ENCODE assay signal across 1 cellular context in the genomic region with DNA sequence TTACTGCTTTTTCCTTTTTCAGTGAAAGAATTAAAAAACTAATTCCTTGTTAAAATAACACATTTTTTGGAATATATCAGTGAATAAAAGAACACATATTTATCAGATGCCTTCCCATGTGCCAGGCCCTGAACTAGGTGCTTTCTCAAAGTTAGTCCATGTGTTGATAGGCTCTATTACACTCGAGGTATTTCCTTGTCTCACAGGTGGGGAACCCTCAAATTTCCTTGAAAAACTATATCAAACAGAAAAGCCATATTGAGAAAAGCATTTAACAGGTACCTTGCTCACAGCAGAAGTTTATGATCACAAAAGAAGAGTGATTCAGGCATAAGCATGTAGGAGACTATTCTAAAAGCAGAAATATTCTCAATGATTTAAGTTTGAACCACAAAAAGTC.
TF ChIP-seq lines count a peak whose summit lies in the region.

No MANE protein-coding gene starts in this region.

TF ChIP-seq in K562, 482 proteins besides CTCF, POLR2A, EP300 and RAD21 (continued from another document):
- TF ChIP-seq, protein P1, sequence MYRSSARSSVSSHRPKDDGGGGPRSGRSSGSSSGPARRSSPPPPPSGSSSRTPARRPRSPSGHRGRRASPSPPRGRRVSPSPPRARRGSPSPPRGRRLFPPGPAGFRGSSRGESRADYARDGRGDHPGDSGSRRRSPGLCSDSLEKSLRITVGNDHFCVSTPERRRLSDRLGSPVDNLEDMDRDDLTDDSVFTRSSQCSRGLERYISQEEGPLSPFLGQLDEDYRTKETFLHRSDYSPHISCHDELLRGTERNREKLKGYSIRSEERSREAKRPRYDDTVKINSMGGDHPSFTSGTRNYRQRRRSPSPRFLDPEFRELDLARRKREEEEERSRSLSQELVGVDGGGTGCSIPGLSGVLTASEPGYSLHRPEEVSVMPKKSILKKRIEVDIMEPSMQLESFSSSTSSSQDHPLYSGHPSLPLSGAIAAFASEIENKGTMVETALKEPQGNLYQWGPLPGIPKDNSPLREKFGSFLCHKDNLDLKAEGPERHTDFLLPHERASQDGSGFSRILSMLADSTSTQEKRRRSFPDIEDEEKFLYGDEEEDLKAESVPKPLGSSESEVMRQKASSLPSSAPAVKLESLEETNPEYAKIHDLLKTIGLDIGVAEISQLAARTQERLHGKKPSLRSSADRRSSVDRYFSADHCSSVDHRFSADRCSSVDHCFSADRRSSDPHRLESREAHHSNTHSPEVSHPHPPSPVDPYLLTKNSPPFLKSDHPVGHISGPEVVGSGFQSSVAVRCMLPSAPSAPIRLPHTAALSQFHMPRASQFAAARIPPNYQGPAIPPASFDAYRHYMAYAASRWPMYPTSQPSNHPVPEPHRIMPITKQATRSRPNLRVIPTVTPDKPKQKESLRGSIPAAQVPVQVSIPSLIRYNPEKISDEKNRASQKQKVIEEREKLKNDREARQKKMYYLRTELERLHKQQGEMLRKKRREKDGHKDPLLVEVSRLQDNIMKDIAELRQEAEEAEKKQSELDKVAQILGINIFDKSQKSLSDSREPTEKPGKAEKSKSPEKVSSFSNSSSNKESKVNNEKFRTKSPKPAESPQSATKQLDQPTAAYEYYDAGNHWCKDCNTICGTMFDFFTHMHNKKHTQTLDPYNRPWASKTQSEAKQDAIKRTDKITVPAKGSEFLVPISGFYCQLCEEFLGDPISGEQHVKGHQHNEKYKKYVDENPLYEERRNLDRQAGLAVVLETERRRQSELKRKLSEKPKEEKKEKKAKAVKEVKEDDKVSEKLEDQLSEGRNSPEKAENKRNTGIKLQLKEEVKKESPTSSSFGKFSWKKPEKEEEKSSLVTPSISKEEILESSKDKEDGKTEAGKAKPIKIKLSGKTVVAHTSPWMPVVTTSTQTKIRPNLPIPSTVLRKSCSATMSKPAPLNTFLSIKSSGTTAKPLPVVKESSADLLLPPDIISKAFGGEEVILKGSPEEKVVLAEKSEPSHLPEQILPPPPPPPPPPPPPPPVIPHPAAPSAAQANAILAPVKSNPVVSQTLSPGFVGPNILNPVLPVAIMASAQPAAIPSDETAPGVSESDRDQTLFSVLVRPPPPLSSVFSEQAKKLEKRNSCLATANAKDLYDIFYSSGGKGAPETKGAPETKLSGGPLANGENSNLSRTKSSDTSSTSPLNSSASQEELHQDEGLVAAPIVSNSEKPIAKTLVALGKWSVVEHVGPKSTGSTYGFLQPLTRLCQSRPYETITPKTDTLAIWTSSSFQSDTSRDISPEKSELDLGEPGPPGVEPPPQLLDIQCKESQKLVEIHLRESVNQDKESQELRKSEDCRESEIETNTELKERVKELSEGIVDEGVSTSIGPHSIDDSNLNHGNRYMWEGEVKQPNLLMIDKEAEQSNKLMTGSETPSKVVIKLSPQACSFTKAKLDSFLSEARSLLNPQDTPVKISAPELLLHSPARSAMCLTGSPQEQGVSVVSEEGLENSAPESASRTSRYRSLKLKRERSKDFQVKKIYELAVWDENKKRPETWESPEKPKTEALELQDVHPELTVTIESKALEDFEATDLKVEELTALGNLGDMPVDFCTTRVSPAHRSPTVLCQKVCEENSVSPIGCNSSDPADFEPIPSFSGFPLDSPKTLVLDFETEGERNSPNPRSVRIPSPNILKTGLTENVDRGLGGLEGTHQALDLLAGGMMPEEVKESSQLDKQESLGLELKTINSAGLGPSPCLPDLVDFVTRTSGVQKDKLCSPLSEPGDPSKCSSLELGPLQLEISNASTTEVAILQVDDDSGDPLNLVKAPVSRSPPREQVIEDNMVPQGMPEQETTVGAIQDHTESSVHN (IDR thresholded peaks at IDR 0.05; ENCODE audit: borderline replicate concordance in 1 of 2, low read depth in 1 of 2): no peak
